ENCODE assay signal across 14 cellular contexts in the genomic region with DNA sequence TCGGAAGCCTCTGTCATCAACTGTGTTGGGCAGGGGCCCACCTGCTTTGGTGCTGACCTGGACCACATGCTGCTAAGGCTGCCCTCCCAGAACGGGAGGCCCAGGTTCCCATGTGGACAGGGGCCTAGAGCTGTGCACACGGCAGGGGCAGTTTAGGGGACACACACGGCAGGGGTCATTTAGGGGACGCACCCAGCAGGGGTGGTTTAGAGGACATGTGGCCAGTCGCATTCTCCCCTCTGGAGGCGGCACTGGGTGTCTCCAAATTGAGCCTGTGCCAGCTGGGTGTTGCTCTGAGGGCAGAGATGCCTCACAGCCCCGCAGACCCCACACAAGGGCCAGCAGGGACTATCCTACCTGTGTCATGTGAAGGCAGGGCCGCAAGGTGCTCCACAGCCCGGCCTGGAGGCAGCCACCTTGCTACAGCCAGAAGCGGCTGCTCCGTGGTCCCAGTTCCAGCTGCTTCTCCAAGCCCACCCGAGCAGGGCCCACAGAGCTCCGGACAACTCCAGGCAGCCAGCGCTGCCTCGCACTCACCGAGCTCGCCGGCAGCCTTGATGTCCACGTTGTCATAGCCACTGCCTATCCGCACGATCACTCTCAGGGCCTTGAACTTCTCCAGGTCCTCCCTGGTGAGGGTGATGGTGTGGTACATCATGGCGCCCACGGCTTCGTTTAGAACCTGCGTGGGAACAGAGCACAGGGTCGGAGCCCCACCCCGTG.
DNase-seq lines count a peak whose midpoint lies in the region; ATAC-seq and TF ChIP-seq lines count a peak whose summit lies in the region.
"Had no signal": no experiment of that assay in that cellular context is flagged by ENCODE, and none has a peak within 500 bp of the region (broad histone marks: within the 10 kb centered on the region; RNA-seq: fewer than 3 reads in every experiment).

No MANE protein-coding gene starts in this region.

- DNase-seq in activated gamma-delta T cell treated with Interleukin-2 at 50 U/mL for 16 hours, result peak; percentile 1
- no peak for DNase-seq in activated gamma-delta T cell (lab: John Stamatoyannopoulos, UW)
- DNase-seq in ascending aorta (ENCODE audit: low spot score in 2 of 2), result peak in 1 of 2 donors; percentile 63
- DNase-seq in suprapubic skin (ENCODE audit: low spot score in 2 of 2), result peak; percentile 53 to 72
- no peak for DNase-seq in foreskin fibroblast
- DNase-seq in stimulated activated naive CD4-positive, alpha-beta T cell treated with Interleukin-2 at 50 U/mL for 16 hours (lab: John Stamatoyannopoulos, UW), result no peak
- DNase-seq: activated CD8-positive, alpha-beta T cell treated with anti-CD3 and anti-CD28 coated beads for 36 hours; cerebellar nuclear complex; GDM1; NCI-H187; NCI-H510A had no signal

- H3K4me3 ChIP-seq in ascending aorta (peak overlapping the region in 1 of 2 donors; percentile 54), suprapubic skin (no peak overlapping the region), foreskin fibroblast (ENCODE audit: low read depth in 1 of 2, low read length in 2 of 2) (no peak overlapping the region)
- H3K4me3 ChIP-seq: prostate gland had no signal

- TF ChIP-seq CTCF in ascending aorta (IDR thresholded peaks at IDR 0.05) (no peak), suprapubic skin (IDR thresholded peaks at IDR 0.05) (no peak), foreskin fibroblast (IDR thresholded peaks at IDR 0.05; ENCODE audit: low read depth, low read length) (no peak)

- no peak for TF ChIP-seq EP300 in suprapubic skin (IDR thresholded peaks at IDR 0.05)

- intact Hi-C loops in ascending aorta (cut with DNase I), result no loop called here

- 86% methylated on average over 9 of the region's 28 CpGs for WGBS in suprapubic skin

- H3K27ac ChIP-seq in ascending aorta (peak overlapping the region; percentile 94 to 98), layer of hippocampus (ENCODE audit: low read depth, low read length) (peak overlapping the region; percentile 95), suprapubic skin (peak overlapping the region; percentile 74)

- H3K27me3 ChIP-seq in ascending aorta (no peaks in the 10 kb centered on the region), layer of hippocampus (ENCODE audit: control insufficient read depth, insufficient read depth, low read length) (no peaks in the 10 kb centered on the region), suprapubic skin (no peaks in the 10 kb centered on the region)

- H3K9me3 ChIP-seq in ascending aorta (no peaks in the 10 kb centered on the region), suprapubic skin (no peaks in the 10 kb centered on the region)
- H3K9me3 ChIP-seq: prostate gland had no signal

- H3K36me3 ChIP-seq in ascending aorta (peaks cover 15 to 23% of the 10 kb centered on the region in 2 donors), suprapubic skin (peaks cover 49% of the 10 kb centered on the region)

- no peak for TF ChIP-seq POLR2A in suprapubic skin (IDR thresholded peaks at IDR 0.05)

- ATAC-seq in HG03095 (IDR thresholded peaks at IDR 0.05; ENCODE audit: unreplicated experiment), result no peak
- ATAC-seq: activated CD8-positive, alpha-beta T cell treated with anti-CD3 and anti-CD28 coated beads for 36 hours had no signal

- H3K4me1 ChIP-seq in ascending aorta, result peaks cover 35 to 69% of the 10 kb centered on the region in 2 donors
- H3K4me1 ChIP-seq in suprapubic skin, result peaks cover 53% of the 10 kb centered on the region

Comparison
In these comparisons a context has a peak if more than half of its experiments do, and no peak if none do; other contexts are left out.
1. DNase-seq: peak in activated gamma-delta T cell treated with Interleukin-2 at 50 U/mL for 16 hours (single experiment) and suprapubic skin (2 of 2); none in activated gamma-delta T cell (single experiment), foreskin fibroblast (0 of 2) and stimulated activated naive CD4-positive, alpha-beta T cell treated with Interleukin-2 at 50 U/mL for 16 hours (single experiment).
2. Peak in every context shown above with its lines, with median percentiles within 50 percentile points of each other: H3K27ac ChIP-seq.